ENCODE assay signal across 1 cellular context in the genomic region with DNA sequence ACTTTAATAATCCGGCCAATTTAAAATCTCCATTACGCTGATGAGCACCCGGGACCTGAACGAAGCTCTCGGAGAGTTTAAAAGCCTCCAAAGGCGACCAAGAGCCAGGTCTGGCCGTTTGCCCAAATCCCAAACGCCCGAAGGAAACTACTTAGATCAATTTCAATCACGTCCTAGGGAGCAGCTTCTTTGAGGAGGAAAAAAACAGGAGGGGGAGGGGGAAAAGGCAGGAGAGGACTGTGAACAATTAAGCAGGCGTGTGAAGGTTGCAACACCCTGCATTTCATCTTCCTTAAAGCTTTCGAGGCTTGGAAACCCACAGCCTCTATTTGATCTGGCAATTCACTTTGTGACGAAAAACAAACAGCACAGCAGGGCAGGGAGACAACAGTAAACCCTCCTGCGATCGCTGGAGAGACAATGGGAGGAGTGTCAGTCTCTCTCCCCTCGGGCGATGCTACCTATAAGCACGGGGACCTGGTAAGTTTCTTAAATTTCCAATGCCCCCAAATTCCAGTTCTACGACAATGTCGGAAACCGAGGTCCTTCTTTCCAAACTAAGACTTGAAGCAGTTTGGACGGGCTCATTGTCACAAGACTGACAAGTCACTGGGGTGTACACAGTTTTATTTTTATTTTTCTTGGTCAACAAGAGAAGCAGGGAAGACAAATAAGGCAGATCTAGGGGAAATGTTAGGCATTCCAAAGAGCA.
TF ChIP-seq lines count a peak whose summit lies in the region.

No MANE protein-coding gene starts in this region.

TF ChIP-seq in HepG2, 621 proteins besides CTCF, POLR2A, EP300 and RAD21 (continued from another document and continues in another):
- TF ChIP-seq PAF1 (CRISPR knock-in tag; IDR thresholded peaks at IDR 0.05), result 0 out of 2 replicates have a peak, but pooled peaks have one; percentile 39
- TF ChIP-seq JUN (CRISPR knock-in tag; IDR thresholded peaks at IDR 0.05), result no peak
- TF ChIP-seq GTF2F1 (IDR thresholded peaks at IDR 0.05; ENCODE audit: low read length), result no peak
- TF ChIP-seq SRSF9 (IDR thresholded peaks at IDR 0.05; ENCODE audit: borderline replicate concordance, insufficient read depth, low read depth, low read length, poor library complexity, severe bottlenecking), result no peak
- TF ChIP-seq MTF2 (CRISPR knock-in tag; IDR thresholded peaks at IDR 0.05; ENCODE audit: borderline replicate concordance), result no peak
- no peak for TF ChIP-seq XRCC5 (optimal IDR thresholded peaks at IDR 0.05; ENCODE audit: low read length)
- TF ChIP-seq TGIF2 (CRISPR knock-in tag; IDR thresholded peaks at IDR 0.05), result peak; percentile 59; the same call in 1 of the 2 replicates
- TF ChIP-seq ZNF768 (CRISPR knock-in tag; IDR thresholded peaks at IDR 0.05), result no peak
- no peak for TF ChIP-seq ZBTB3 (CRISPR knock-in tag; IDR thresholded peaks at IDR 0.05; ENCODE audit: borderline replicate concordance, low read depth)
- no peak for TF ChIP-seq JUNB (CRISPR knock-in tag; IDR thresholded peaks at IDR 0.05; ENCODE audit: borderline replicate concordance)
- TF ChIP-seq, protein P1, sequence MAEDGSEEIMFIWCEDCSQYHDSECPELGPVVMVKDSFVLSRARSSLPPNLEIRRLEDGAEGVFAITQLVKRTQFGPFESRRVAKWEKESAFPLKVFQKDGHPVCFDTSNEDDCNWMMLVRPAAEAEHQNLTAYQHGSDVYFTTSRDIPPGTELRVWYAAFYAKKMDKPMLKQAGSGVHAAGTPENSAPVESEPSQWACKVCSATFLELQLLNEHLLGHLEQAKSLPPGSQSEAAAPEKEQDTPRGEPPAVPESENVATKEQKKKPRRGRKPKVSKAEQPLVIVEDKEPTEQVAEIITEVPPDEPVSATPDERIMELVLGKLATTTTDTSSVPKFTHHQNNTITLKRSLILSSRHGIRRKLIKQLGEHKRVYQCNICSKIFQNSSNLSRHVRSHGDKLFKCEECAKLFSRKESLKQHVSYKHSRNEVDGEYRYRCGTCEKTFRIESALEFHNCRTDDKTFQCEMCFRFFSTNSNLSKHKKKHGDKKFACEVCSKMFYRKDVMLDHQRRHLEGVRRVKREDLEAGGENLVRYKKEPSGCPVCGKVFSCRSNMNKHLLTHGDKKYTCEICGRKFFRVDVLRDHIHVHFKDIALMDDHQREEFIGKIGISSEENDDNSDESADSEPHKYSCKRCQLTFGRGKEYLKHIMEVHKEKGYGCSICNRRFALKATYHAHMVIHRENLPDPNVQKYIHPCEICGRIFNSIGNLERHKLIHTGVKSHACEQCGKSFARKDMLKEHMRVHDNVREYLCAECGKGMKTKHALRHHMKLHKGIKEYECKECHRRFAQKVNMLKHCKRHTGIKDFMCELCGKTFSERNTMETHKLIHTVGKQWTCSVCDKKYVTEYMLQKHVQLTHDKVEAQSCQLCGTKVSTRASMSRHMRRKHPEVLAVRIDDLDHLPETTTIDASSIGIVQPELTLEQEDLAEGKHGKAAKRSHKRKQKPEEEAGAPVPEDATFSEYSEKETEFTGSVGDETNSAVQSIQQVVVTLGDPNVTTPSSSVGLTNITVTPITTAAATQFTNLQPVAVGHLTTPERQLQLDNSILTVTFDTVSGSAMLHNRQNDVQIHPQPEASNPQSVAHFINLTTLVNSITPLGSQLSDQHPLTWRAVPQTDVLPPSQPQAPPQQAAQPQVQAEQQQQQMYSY (CRISPR knock-in tag; IDR thresholded peaks at IDR 0.05), result no peak
- TF ChIP-seq PHF8 (CRISPR knock-in tag; IDR thresholded peaks at IDR 0.05), result peak; percentile 41; the same call in 1 of the 2 replicates
- TF ChIP-seq MBD4 (IDR thresholded peaks at IDR 0.05; ENCODE audit: borderline replicate concordance, low read length), result 0 out of 2 replicates have a peak, but pooled peaks have one; percentile 49
- no peak for TF ChIP-seq ZNF577 (CRISPR knock-in tag; IDR thresholded peaks at IDR 0.05; ENCODE audit: borderline replicate concordance, low read depth)
- TF ChIP-seq ARID2 (CRISPR knock-in tag; IDR thresholded peaks at IDR 0.05; ENCODE audit: borderline replicate concordance), result no peak
- TF ChIP-seq GLMP (CRISPR knock-in tag; IDR thresholded peaks at IDR 0.05; ENCODE audit: borderline replicate concordance), result no peak
- TF ChIP-seq CREM (IDR thresholded peaks at IDR 0.05), result peak; percentile 79; the same call in 1 of the 2 replicates
- no peak for TF ChIP-seq CREM (CRISPR knock-in tag; IDR thresholded peaks at IDR 0.05)
- no peak for TF ChIP-seq FOXC1 (CRISPR knock-in tag; IDR thresholded peaks at IDR 0.05; ENCODE audit: borderline replicate concordance)
- no peak for TF ChIP-seq ZNF260 (CRISPR knock-in tag; IDR thresholded peaks at IDR 0.05; ENCODE audit: borderline replicate concordance, low read depth)
- TF ChIP-seq ISL2 (CRISPR knock-in tag; IDR thresholded peaks at IDR 0.05), result no peak
- no peak for TF ChIP-seq U2AF2 (IDR thresholded peaks at IDR 0.05; ENCODE audit: low read depth, low read length)
- TF ChIP-seq ASH2L (IDR thresholded peaks at IDR 0.05; ENCODE audit: insufficient read length, low read depth, low read length), result no peak
- TF ChIP-seq MEF2D (CRISPR knock-in tag; IDR thresholded peaks at IDR 0.05), result no peak
- TF ChIP-seq CEBPG (CRISPR knock-in tag; IDR thresholded peaks at IDR 0.05), result peak; percentile 79
- TF ChIP-seq, protein P2, sequence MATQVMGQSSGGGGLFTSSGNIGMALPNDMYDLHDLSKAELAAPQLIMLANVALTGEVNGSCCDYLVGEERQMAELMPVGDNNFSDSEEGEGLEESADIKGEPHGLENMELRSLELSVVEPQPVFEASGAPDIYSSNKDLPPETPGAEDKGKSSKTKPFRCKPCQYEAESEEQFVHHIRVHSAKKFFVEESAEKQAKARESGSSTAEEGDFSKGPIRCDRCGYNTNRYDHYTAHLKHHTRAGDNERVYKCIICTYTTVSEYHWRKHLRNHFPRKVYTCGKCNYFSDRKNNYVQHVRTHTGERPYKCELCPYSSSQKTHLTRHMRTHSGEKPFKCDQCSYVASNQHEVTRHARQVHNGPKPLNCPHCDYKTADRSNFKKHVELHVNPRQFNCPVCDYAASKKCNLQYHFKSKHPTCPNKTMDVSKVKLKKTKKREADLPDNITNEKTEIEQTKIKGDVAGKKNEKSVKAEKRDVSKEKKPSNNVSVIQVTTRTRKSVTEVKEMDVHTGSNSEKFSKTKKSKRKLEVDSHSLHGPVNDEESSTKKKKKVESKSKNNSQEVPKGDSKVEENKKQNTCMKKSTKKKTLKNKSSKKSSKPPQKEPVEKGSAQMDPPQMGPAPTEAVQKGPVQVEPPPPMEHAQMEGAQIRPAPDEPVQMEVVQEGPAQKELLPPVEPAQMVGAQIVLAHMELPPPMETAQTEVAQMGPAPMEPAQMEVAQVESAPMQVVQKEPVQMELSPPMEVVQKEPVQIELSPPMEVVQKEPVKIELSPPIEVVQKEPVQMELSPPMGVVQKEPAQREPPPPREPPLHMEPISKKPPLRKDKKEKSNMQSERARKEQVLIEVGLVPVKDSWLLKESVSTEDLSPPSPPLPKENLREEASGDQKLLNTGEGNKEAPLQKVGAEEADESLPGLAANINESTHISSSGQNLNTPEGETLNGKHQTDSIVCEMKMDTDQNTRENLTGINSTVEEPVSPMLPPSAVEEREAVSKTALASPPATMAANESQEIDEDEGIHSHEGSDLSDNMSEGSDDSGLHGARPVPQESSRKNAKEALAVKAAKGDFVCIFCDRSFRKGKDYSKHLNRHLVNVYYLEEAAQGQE (IDR thresholded peaks at IDR 0.05; ENCODE audit: borderline replicate concordance in 1 of 2, low read depth in 1 of 2, low read length in 2 of 2), result peak in 1 of 2 experiments; percentile 25; a peak in 1 of 4 replicates
- TF ChIP-seq KAT8 (CRISPR knock-in tag; IDR thresholded peaks at IDR 0.05), result 0 out of 2 replicates have a peak, but pooled peaks have one; percentile 11
- no peak for TF ChIP-seq ZNF615 (CRISPR knock-in tag; IDR thresholded peaks at IDR 0.05; ENCODE audit: borderline replicate concordance)
- TF ChIP-seq ATF7-NPFF (CRISPR knock-in tag; IDR thresholded peaks at IDR 0.05; ENCODE audit: low read depth), result no peak
- TF ChIP-seq POLR2AphosphoS5 (IDR thresholded peaks at IDR 0.05; ENCODE audit: low read depth, low read length), result no peak; the same call in 1 of the 2 replicates
- TF ChIP-seq SNAPC5 (CRISPR knock-in tag; IDR thresholded peaks at IDR 0.05; ENCODE audit: borderline replicate concordance), result no peak
- TF ChIP-seq ZNF292 (CRISPR knock-in tag; IDR thresholded peaks at IDR 0.05; ENCODE audit: borderline replicate concordance, low read depth), result no peak
- 0 out of 2 replicates have a peak, but pooled peaks have one; percentile 27 for TF ChIP-seq SALL1 (CRISPR knock-in tag; IDR thresholded peaks at IDR 0.05)
- TF ChIP-seq STAG1 (CRISPR knock-in tag; IDR thresholded peaks at IDR 0.05), result no peak
- 0 out of 2 replicates have a peak, but pooled peaks have one; percentile 32 for TF ChIP-seq THAP11 (CRISPR knock-in tag; IDR thresholded peaks at IDR 0.05)
- TF ChIP-seq MZF1 (CRISPR knock-in tag; IDR thresholded peaks at IDR 0.05; ENCODE audit: borderline replicate concordance), result no peak
- TF ChIP-seq ZNF354B (CRISPR knock-in tag; IDR thresholded peaks at IDR 0.05), result no peak
- peak; percentile 62 for TF ChIP-seq NFIC (IDR thresholded peaks at IDR 0.05; ENCODE audit: low read length)
- no peak for TF ChIP-seq MXD1 (CRISPR knock-in tag; IDR thresholded peaks at IDR 0.05)
- no peak for TF ChIP-seq SCMH1 (CRISPR knock-in tag; IDR thresholded peaks at IDR 0.05; ENCODE audit: borderline replicate concordance)
- TF ChIP-seq YY1 (IDR thresholded peaks at IDR 0.05; ENCODE audit: insufficient read depth, insufficient replicate concordance, low read depth, low read length), result no peak
- TF ChIP-seq ZNF33A (CRISPR knock-in tag; IDR thresholded peaks at IDR 0.05; ENCODE audit: borderline replicate concordance), result no peak
- TF ChIP-seq MIER3 (CRISPR knock-in tag; IDR thresholded peaks at IDR 0.05; ENCODE audit: borderline replicate concordance), result 0 out of 2 replicates have a peak, but pooled peaks have one; percentile 17
- no peak for TF ChIP-seq ZNF503 (CRISPR knock-in tag; IDR thresholded peaks at IDR 0.05)
- no peak for TF ChIP-seq ZNF550 (CRISPR knock-in tag; IDR thresholded peaks at IDR 0.05; ENCODE audit: borderline replicate concordance)
- TF ChIP-seq, protein P3, sequence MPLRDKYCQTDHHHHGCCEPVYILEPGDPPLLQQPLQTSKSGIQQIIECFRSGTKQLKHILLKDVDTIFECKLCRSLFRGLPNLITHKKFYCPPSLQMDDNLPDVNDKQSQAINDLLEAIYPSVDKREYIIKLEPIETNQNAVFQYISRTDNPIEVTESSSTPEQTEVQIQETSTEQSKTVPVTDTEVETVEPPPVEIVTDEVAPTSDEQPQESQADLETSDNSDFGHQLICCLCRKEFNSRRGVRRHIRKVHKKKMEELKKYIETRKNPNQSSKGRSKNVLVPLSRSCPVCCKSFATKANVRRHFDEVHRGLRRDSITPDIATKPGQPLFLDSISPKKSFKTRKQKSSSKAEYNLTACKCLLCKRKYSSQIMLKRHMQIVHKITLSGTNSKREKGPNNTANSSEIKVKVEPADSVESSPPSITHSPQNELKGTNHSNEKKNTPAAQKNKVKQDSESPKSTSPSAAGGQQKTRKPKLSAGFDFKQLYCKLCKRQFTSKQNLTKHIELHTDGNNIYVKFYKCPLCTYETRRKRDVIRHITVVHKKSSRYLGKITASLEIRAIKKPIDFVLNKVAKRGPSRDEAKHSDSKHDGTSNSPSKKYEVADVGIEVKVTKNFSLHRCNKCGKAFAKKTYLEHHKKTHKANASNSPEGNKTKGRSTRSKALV (CRISPR knock-in tag; IDR thresholded peaks at IDR 0.05), result no peak
- TF ChIP-seq ZNF75D (CRISPR knock-in tag; IDR thresholded peaks at IDR 0.05; ENCODE audit: borderline replicate concordance), result no peak
- TF ChIP-seq ZNF12 (CRISPR knock-in tag; IDR thresholded peaks at IDR 0.05), result 0 out of 2 replicates have a peak, but pooled peaks have one; percentile 40
- TF ChIP-seq ZNF256 (CRISPR knock-in tag; conservative IDR thresholded peaks at IDR 0.05), result no peak
- no peak for TF ChIP-seq FOXJ3 (CRISPR knock-in tag; IDR thresholded peaks at IDR 0.05; ENCODE audit: borderline replicate concordance)
- no peak for TF ChIP-seq ZNF160 (CRISPR knock-in tag; IDR thresholded peaks at IDR 0.05)
- peak; percentile 67 for TF ChIP-seq PCBP2 (optimal IDR thresholded peaks at IDR 0.05; ENCODE audit: low read depth, low read length, poor library complexity, severe bottlenecking)
- TF ChIP-seq, protein P4, sequence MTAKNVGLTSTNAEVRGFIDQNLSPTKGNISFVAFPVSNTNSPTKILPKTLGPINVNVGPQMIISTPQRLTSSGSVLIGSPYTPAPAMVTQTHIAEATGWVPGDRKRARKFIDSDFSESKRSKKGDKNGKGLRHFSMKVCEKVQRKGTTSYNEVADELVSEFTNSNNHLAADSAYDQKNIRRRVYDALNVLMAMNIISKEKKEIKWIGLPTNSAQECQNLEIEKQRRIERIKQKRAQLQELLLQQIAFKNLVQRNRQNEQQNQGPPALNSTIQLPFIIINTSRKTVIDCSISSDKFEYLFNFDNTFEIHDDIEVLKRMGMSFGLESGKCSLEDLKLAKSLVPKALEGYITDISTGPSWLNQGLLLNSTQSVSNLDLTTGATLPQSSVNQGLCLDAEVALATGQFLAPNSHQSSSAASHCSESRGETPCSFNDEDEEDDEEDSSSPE (CRISPR knock-in tag; IDR thresholded peaks at IDR 0.05), result peak; percentile 9; the same call in 1 of the 2 replicates
- TF ChIP-seq ZNF549 (CRISPR knock-in tag; IDR thresholded peaks at IDR 0.05), result no peak
- TF ChIP-seq KLF16 (CRISPR knock-in tag; IDR thresholded peaks at IDR 0.05), result peak in 1 of 2 experiments; percentile 59; a peak in 1 of 4 replicates
